Comparison of ENCODE assay signal across 8 cellular contexts in the genomic region with DNA sequence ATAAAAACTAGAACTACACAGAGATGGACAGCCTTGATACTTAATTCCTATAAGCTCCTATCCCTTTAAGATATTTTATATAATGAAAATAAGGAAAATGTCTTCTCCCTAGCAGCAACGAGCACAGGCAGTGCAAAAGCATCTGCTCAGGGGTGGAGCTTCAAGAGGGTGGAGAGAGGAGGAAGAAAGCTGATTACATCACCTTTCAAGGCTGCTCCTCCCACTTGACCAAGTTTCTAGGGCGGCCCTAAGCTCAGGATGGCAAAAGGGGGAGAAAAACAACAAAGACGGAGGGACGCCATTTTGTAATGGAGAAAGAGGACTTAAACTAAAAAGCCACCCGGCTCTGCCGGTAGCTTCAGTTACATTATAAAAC. TPM values are rescaled to one million over a fixed set of nuclear protein-coding genes. Genes with fewer than 3 reads are reported as not detected.
DNase-seq lines count a peak whose midpoint lies in the region; ATAC-seq and TF ChIP-seq lines count a peak whose summit lies in the region.

No MANE protein-coding gene starts in this region.

- peak; percentile 43 for ATAC-seq in GM21576 (IDR thresholded peaks at IDR 0.05; ENCODE audit: unreplicated experiment)
- peak; percentile 62 for ATAC-seq in activated T-helper 17 cell treated with anti-CD3 and anti-CD28 coated beads, Interleukin-2, amount 50 U/mL, for 72 hours (replicated peaks)
- ATAC-seq in naive thymus-derived CD4-positive, alpha-beta T cell = peak; percentile 68
- ATAC-seq in stimulated activated memory B cell treated with anti-CD40 and anti-IgM and Interleukin-4, amounts not matched to agents 10 μg/mL and 1 μg/mL and 100 μg/mL, for 72 hours = peak; percentile 79

- H3K27ac Mint-ChIP-seq in Caco-2 (ENCODE audit: unreplicated experiment) = peak overlapping the region; percentile 96
- H3K27ac Mint-ChIP-seq in activated T-helper 17 cell treated with anti-CD3 and anti-CD28 coated beads, Interleukin-2, amount 50 U/mL, for 72 hours = peak overlapping the region; percentile 100
- peak overlapping the region; percentile 98 to 100 (median 100) for H3K27ac Mint-ChIP-seq in naive thymus-derived CD4-positive, alpha-beta T cell
- H3K27ac Mint-ChIP-seq in stimulated activated memory B cell treated with anti-CD40 and anti-IgM and Interleukin-4, amounts not matched to agents 10 μg/mL and 1 μg/mL and 100 μg/mL, for 72 hours = peak overlapping the region; percentile 97

- H3K4me3 ChIP-seq in Caco-2 (ENCODE audit: low read depth, low read length) (peak overlapping the region; percentile 77; the same call in 1 of the 2 replicates), fibroblast of mammary gland (ENCODE audit: control insufficient read depth, low read depth, low read length) (peak overlapping the region; percentile 99)
- peak overlapping the region; percentile 90 for H3K4me3 ChIP-seq in naive thymus-derived CD4-positive, alpha-beta T cell (ENCODE audit: low read length)

- peak; percentile 88 to 90 for DNase-seq in Caco-2
- peak; percentile 88 for DNase-seq in LoVo (ENCODE audit: low spot score)
- DNase-seq in RPMI8226 = peak; percentile 98
- DNase-seq in fibroblast of mammary gland (ENCODE audit: low read depth) = peak; percentile 98
- peak; percentile 42 to 95 (median 92) for DNase-seq in naive thymus-derived CD4-positive, alpha-beta T cell

- peaks cover 6% of the 10 kb centered on the region for H3K27me3 Mint-ChIP-seq in Caco-2 (ENCODE audit: insufficient read depth, unreplicated experiment)
- H3K27me3 Mint-ChIP-seq in activated T-helper 17 cell treated with anti-CD3 and anti-CD28 coated beads, Interleukin-2, amount 50 U/mL, for 72 hours = no peaks in the 10 kb centered on the region
- peaks cover 0 to 14% (median 0%) of the 10 kb centered on the region in 5 donors for H3K27me3 Mint-ChIP-seq in naive thymus-derived CD4-positive, alpha-beta T cell
- no peaks in the 10 kb centered on the region for H3K27me3 Mint-ChIP-seq in stimulated activated memory B cell treated with anti-CD40 and anti-IgM and Interleukin-4, amounts not matched to agents 10 μg/mL and 1 μg/mL and 100 μg/mL, for 72 hours

- CTCF ChIA-PET in Caco-2 (lab: Charles Lee) = interaction anchor here (0.7 to 1.0 kb wide), 4 partner anchors 18 to 328 kb away, joined by 3 to 8 read pairs (median 6); no protein-coding TSS in a partner anchor
- CTCF ChIA-PET in naive thymus-derived CD4-positive, alpha-beta T cell (lab: Charles Lee) = interaction anchor here (0.7 to 3.6 kb wide), 12 partner anchors 11 to 132 kb away, joined by 3 to 16 read pairs (median 4); partner anchors contain the start of gene ATAT1

- H3K27me3 ChIP-seq in Caco-2 (replicated peaks; ENCODE audit: control insufficient read depth, insufficient read depth, low read length) = no peaks in the 10 kb centered on the region
- no peaks in the 10 kb centered on the region for H3K27me3 ChIP-seq in naive thymus-derived CD4-positive, alpha-beta T cell (ENCODE audit: control insufficient read depth in 2 of 2, insufficient read depth in 2 of 2, low read length in 2 of 2)

- no peaks in the 10 kb centered on the region for H3K9me3 ChIP-seq in Caco-2
- H3K9me3 ChIP-seq in naive thymus-derived CD4-positive, alpha-beta T cell (ENCODE audit: control insufficient read depth in 2 of 3, low read length in 3 of 3) = no peaks in the 10 kb centered on the region

- peaks cover 2% of the 10 kb centered on the region; the same call in 1 of the 2 replicates for H3K36me3 ChIP-seq in Caco-2 (ENCODE audit: control insufficient read depth, insufficient read depth, low read length)
- H3K36me3 ChIP-seq in naive thymus-derived CD4-positive, alpha-beta T cell (ENCODE audit: control insufficient read depth in 2 of 3, insufficient read depth in 3 of 3, low read length in 3 of 3) = peaks cover 15 to 26% (median 16%) of the 10 kb centered on the region in 3 experiments

- no TSS peak for BruUV-seq in Caco-2 (replicated peaks; lab: Mats Ljungman, UMichigan)

- POLR2A ChIA-PET in Caco-2 (lab: Charles Lee) = interaction anchor here (0.6 to 2.0 kb wide), 15 partner anchors 8 to 466 kb away, joined by 3 to 22 read pairs (median 6); partner anchors contain the start of genes ABCF1, MDC1 and PRR3
- POLR2A ChIA-PET in naive thymus-derived CD4-positive, alpha-beta T cell (lab: Charles Lee) = interaction anchor here (0.6 to 4.8 kb wide), 60 partner anchors 9 to 961 kb away, joined by 3 to 189 read pairs (median 6); partner anchors contain the start of genes ABCF1, ATAT1, C6orf136 and DDR1

- no peaks in the 10 kb centered on the region for H3K4me1 ChIP-seq in Caco-2
- H3K4me1 ChIP-seq in naive thymus-derived CD4-positive, alpha-beta T cell (ENCODE audit: control insufficient read depth in 2 of 2, insufficient read depth in 2 of 2, low read length in 2 of 2) = peaks cover 27 to 49% of the 10 kb centered on the region in 2 donors

- no peaks in the 10 kb centered on the region for H3K9me3 Mint-ChIP-seq in Caco-2 (ENCODE audit: unreplicated experiment)
- no peaks in the 10 kb centered on the region for H3K9me3 Mint-ChIP-seq in activated T-helper 17 cell treated with anti-CD3 and anti-CD28 coated beads, Interleukin-2, amount 50 U/mL, for 72 hours
- H3K9me3 Mint-ChIP-seq in naive thymus-derived CD4-positive, alpha-beta T cell = peaks cover 0 to 26% (median 0%) of the 10 kb centered on the region in 11 donors
- H3K9me3 Mint-ChIP-seq in stimulated activated memory B cell treated with anti-CD40 and anti-IgM and Interleukin-4, amounts not matched to agents 10 μg/mL and 1 μg/mL and 100 μg/mL, for 72 hours = no peaks in the 10 kb centered on the region

- TF ChIP-seq CTCF in Caco-2 (IDR thresholded peaks at IDR 0.05; ENCODE audit: insufficient read depth in 1 of 2, low read depth in 1 of 2, low read length in 1 of 2, severe bottlenecking in 1 of 2, unreplicated experiment in 1 of 2) (no peak), fibroblast of mammary gland (conservative IDR thresholded peaks at IDR 0.05; ENCODE audit: control insufficient read depth, insufficient read depth, low read depth, low read length) (no peak)

- peak overlapping the region; percentile 93 for H3K27ac ChIP-seq in naive thymus-derived CD4-positive, alpha-beta T cell (ENCODE audit: low read depth, low read length)

- H3K4me3 Mint-ChIP-seq in Caco-2 (ENCODE audit: unreplicated experiment) = peak overlapping the region; percentile 78
- peak overlapping the region; percentile 94 for H3K4me3 Mint-ChIP-seq in activated T-helper 17 cell treated with anti-CD3 and anti-CD28 coated beads, Interleukin-2, amount 50 U/mL, for 72 hours
- peak overlapping the region; percentile 88 to 100 (median 96) for H3K4me3 Mint-ChIP-seq in naive thymus-derived CD4-positive, alpha-beta T cell
- peak overlapping the region; percentile 89 for H3K4me3 Mint-ChIP-seq in stimulated activated memory B cell treated with anti-CD40 and anti-IgM and Interleukin-4, amounts not matched to agents 10 μg/mL and 1 μg/mL and 100 μg/mL, for 72 hours

- peaks cover 22% of the 10 kb centered on the region for H3K4me1 Mint-ChIP-seq in Caco-2 (ENCODE audit: low read depth, unreplicated experiment)
- peaks cover 35% of the 10 kb centered on the region for H3K4me1 Mint-ChIP-seq in activated T-helper 17 cell treated with anti-CD3 and anti-CD28 coated beads, Interleukin-2, amount 50 U/mL, for 72 hours
- peaks cover 37 to 66% (median 64%) of the 10 kb centered on the region in 7 donors for H3K4me1 Mint-ChIP-seq in naive thymus-derived CD4-positive, alpha-beta T cell
- peaks cover 54% of the 10 kb centered on the region for H3K4me1 Mint-ChIP-seq in stimulated activated memory B cell treated with anti-CD40 and anti-IgM and Interleukin-4, amounts not matched to agents 10 μg/mL and 1 μg/mL and 100 μg/mL, for 72 hours

- peaks cover 80% of the 10 kb centered on the region for H3K36me3 Mint-ChIP-seq in Caco-2 (ENCODE audit: insufficient read depth, unreplicated experiment)
- peaks cover 97% of the 10 kb centered on the region for H3K36me3 Mint-ChIP-seq in activated T-helper 17 cell treated with anti-CD3 and anti-CD28 coated beads, Interleukin-2, amount 50 U/mL, for 72 hours (ENCODE audit: low read depth)
- peaks cover 14 to 45% (median 29%) of the 10 kb centered on the region in 5 donors for H3K36me3 Mint-ChIP-seq in naive thymus-derived CD4-positive, alpha-beta T cell
- H3K36me3 Mint-ChIP-seq in stimulated activated memory B cell treated with anti-CD40 and anti-IgM and Interleukin-4, amounts not matched to agents 10 μg/mL and 1 μg/mL and 100 μg/mL, for 72 hours = peaks cover 56% of the 10 kb centered on the region

- intact Hi-C loops in Caco-2 (cut with micrococcal nuclease; ENCODE audit: unreplicated experiment) = no loop called here
- intact Hi-C loops in naive thymus-derived CD4-positive, alpha-beta T cell (cut with micrococcal nuclease) = loop anchor here (2.0 to 10.0 kb wide), 9 partner anchors 14 to 1582 kb away; partner anchors contain the start of genes TRIM39 (in 2 of the 2), AGPAT1 (in 1 of the 2), DDR1 (in 1 of the 2) and FLOT1 (in 1 of the 2)

RNA-seq across cellular contexts. Expression of gene PPP1R10, which starts 2.2 kb away (rescaled TPM):
- 91.3 and 95.4 TPM in 2 replicates for total RNA-seq in Caco-2 (2022)
- total RNA-seq in activated T-helper 17 cell treated with anti-CD3 and anti-CD28 coated beads, Interleukin-2, amount 50 U/mL, for 72 hours = 100 to 1,000 TPM in 1 of 2 donors, 10 to 100 TPM in 1; 85.9 to 101 TPM
- total RNA-seq in naive thymus-derived CD4-positive, alpha-beta T cell = 100 to 1,000 TPM; 108 to 286 (median 146) TPM
- 10 to 100 TPM; 21.6 to 23.6 TPM for polyA plus RNA-seq in naive thymus-derived CD4-positive, alpha-beta T cell

RNA-seq across cellular contexts. Expression of gene MRPS18B, which starts 2.8 kb away (rescaled TPM):
- 60.0 and 62.6 TPM in 2 replicates for total RNA-seq in Caco-2 (2022)
- 10 to 100 TPM; 64.6 to 78.5 TPM for total RNA-seq in activated T-helper 17 cell treated with anti-CD3 and anti-CD28 coated beads, Interleukin-2, amount 50 U/mL, for 72 hours
- 10 to 100 TPM; 20.4 to 51.2 (median 47.7) TPM for total RNA-seq in naive thymus-derived CD4-positive, alpha-beta T cell
- 100 to 1,000 TPM; 145 to 169 TPM for polyA plus RNA-seq in naive thymus-derived CD4-positive, alpha-beta T cell

RNA-seq across cellular contexts. Expression of gene ATAT1, which starts 11.8 kb away (rescaled TPM):
- total RNA-seq in Caco-2 (2022) = 17.9 and 19.7 TPM in 2 replicates
- total RNA-seq in activated T-helper 17 cell treated with anti-CD3 and anti-CD28 coated beads, Interleukin-2, amount 50 U/mL, for 72 hours = 10 to 100 TPM; 12.3 to 20.9 TPM
- 10 to 100 TPM in 2 of 5 experiments, 1 to 10 TPM in 3; 7.0 to 12.0 (median 9.5) TPM for total RNA-seq in naive thymus-derived CD4-positive, alpha-beta T cell
- 1 to 10 TPM; 1.3 to 1.9 TPM for polyA plus RNA-seq in naive thymus-derived CD4-positive, alpha-beta T cell

RNA-seq across cellular contexts. Expression of gene C6orf136, which starts 32.1 kb away (rescaled TPM):
- 25.4 and 25.7 TPM in 2 replicates for total RNA-seq in Caco-2 (2022)
- 10 to 100 TPM; 24.8 to 36.7 TPM for total RNA-seq in activated T-helper 17 cell treated with anti-CD3 and anti-CD28 coated beads, Interleukin-2, amount 50 U/mL, for 72 hours
- total RNA-seq in naive thymus-derived CD4-positive, alpha-beta T cell = 10 to 100 TPM; 23.7 to 38.0 (median 32.1) TPM
- 10 to 100 TPM; 12.3 to 22.5 TPM for polyA plus RNA-seq in naive thymus-derived CD4-positive, alpha-beta T cell

RNA-seq across cellular contexts. Expression of gene ABCF1, which starts 43.6 kb away (rescaled TPM):
- total RNA-seq in Caco-2 (2022) = 93.7 and 95.6 TPM in 2 replicates
- total RNA-seq in activated T-helper 17 cell treated with anti-CD3 and anti-CD28 coated beads, Interleukin-2, amount 50 U/mL, for 72 hours = 10 to 100 TPM; 65.0 to 98.2 TPM
- 100 to 1,000 TPM in 1 of 5 experiments, 10 to 100 TPM in 4; 65.1 to 116 (median 86.6) TPM for total RNA-seq in naive thymus-derived CD4-positive, alpha-beta T cell
- 10 to 100 TPM; 25.2 to 45.5 TPM for polyA plus RNA-seq in naive thymus-derived CD4-positive, alpha-beta T cell

Comparison
In these comparisons a context has a peak if more than half of its experiments do, and no peak if none do; other contexts are left out.
1. Peak in every context shown above with its lines: DNase-seq, ATAC-seq, H3K4me3 ChIP-seq and H3K27ac ChIP-seq.